Comparison of ENCODE assay signal across 9 cellular contexts in the genomic region with DNA sequence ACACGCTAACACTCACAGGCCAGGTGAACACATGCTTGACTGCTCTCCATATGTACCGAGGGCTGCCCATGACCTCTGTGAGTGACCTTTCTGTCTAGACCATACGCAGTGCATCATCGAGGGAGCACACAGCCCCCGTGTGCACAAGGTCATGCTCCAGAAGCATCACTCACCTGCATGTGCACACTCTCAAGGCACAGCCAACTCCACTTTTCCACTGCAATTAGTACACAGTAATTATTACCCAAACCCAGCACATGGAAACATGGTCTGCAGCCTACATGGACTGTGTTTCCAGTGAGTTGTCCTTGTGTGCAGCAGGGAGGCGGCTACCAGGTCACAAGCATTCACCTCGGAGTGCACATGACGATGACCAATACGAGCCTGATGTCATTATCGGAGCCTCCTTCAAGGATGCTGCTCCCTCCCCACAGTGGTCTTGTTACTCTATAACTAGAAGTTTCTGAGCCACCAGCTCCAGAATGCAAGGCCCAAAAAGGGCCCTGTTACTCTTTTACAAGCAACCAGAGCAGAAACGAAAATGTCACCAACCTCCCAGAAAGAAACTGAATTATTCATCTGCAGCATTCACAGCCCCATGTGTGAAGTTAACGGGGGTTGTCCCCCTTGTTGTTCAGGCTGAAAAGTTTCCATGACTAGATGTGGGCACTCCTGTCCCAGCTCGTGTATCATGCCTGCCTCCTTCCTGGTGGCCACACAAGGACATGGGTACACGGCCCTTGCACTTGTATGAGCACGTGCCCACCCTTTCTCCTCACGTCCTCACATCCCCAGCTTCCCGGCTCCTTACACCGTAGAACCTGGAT. TPM values are rescaled to one million over a fixed set of nuclear protein-coding genes. Genes with fewer than 3 reads are reported as not detected.
DNase-seq lines count a peak whose midpoint lies in the region; ATAC-seq and TF ChIP-seq lines count a peak whose summit lies in the region.
"Had no signal": no experiment of that assay in that cellular context is flagged by ENCODE, and none has a peak within 500 bp of the region (broad histone marks: within the 10 kb centered on the region; RNA-seq: fewer than 3 reads in every experiment).

No MANE protein-coding gene starts in this region.

- H2BK120ac ChIP-seq in H9 (ENCODE audit: low read depth, low read length, poor library complexity, severe bottlenecking), result no peak overlapping the region
- no peak overlapping the region for H2BK120ac ChIP-seq in neuronal stem cell (ENCODE audit: low read depth, low read length)

- H2BK12ac ChIP-seq in H9 (ENCODE audit: insufficient read length, low read depth, low read length) (no peak overlapping the region), neuronal stem cell (ENCODE audit: low read length) (no peak overlapping the region)

- H2AFZ ChIP-seq in H9 (ENCODE audit: low read length) (no peak overlapping the region), neuronal stem cell (ENCODE audit: low read length) (no peak overlapping the region), PC-3 (ENCODE audit: low read length) (no peak overlapping the region)

- intact Hi-C loops in PC-3 (cut with micrococcal nuclease), result no loop called here

- peaks cover 2 to 22% (median 3%) of the 10 kb centered on the region in 3 experiments; a peak in 5 of 7 replicates for H3K36me3 Mint-ChIP-seq in H9 (ENCODE audit: insufficient read depth in 1 of 3, low read depth in 3 of 3)
- peaks cover 5% of the 10 kb centered on the region; the same call in 1 of the 2 replicates for H3K36me3 Mint-ChIP-seq in WTC11

- no peak overlapping the region for H2BK5ac ChIP-seq in H9 (ENCODE audit: insufficient read length, low read length)
- H2BK5ac ChIP-seq in neuronal stem cell (ENCODE audit: low read length), result no peak overlapping the region

- DNase-seq in H9 (no peak), WTC11 (ENCODE audit: low spot score) (no peak), neuronal stem cell (ENCODE audit: low spot score) (no peak), H7 (no peak), AG08395 (ENCODE audit: low spot score) (no peak), PC-3 (no peak), anterior cingulate cortex (lab: John Stamatoyannopoulos, UW) (no peak)

- no CpG with 5 or more reads among the region's 18 CpGs for WGBS in H9 (ENCODE audit: extremely low coverage, insufficient read length, low lambda C conversion rate)
- WGBS in neuronal stem cell (ENCODE audit: extremely low coverage in 2 of 2, insufficient read length in 2 of 2, insufficient replicate concordance in 1 of 2), 2 donors, result no CpG with 5 or more reads among the region's 18 CpGs

- no peaks in the 10 kb centered on the region for H3K27me3 Mint-ChIP-seq in H9 (ENCODE audit: low read depth)
- no peaks in the 10 kb centered on the region for H3K27me3 Mint-ChIP-seq in WTC11 (ENCODE audit: low read depth)

- H3K23ac ChIP-seq in H9 (ENCODE audit: insufficient read length, low read depth, low read length), result no peak overlapping the region
- peak overlapping the region; percentile 90 for H3K23ac ChIP-seq in neuronal stem cell (ENCODE audit: low read depth, low read length, poor library complexity)

- H3F3A ChIP-seq in PC-3 (ENCODE audit: low read length, unreplicated experiment), result no peaks in the 10 kb centered on the region

- H3K4me2 ChIP-seq in H9 (ENCODE audit: insufficient read depth, insufficient read length, low read length), result no peak overlapping the region
- no peak overlapping the region for H3K4me2 ChIP-seq in neuronal stem cell (ENCODE audit: insufficient read depth, low read length, poor library complexity, severe bottlenecking)
- H3K4me2 ChIP-seq in PC-3 (ENCODE audit: low read length), result no peak overlapping the region

- no peak overlapping the region for H3K18ac ChIP-seq in H9 (ENCODE audit: insufficient read length, low read depth, low read length)
- peak overlapping the region; percentile 30 for H3K18ac ChIP-seq in neuronal stem cell (ENCODE audit: low read length)

- H3K14ac ChIP-seq in H9 (ENCODE audit: insufficient read depth, low read length) (0 out of 2 replicates have a peak overlapping the region, but pooled peaks have one; percentile 16), neuronal stem cell (ENCODE audit: low read length) (peak overlapping the region; percentile 99)

- H3K9ac ChIP-seq in H9 (ENCODE audit: extremely low read depth, insufficient read length, low read length), result no peak overlapping the region
- no peak overlapping the region for H3K9ac ChIP-seq in neuronal stem cell (ENCODE audit: low read depth, low read length, poor library complexity)
- no peak overlapping the region for H3K9ac ChIP-seq in PC-3 (ENCODE audit: low read length)

- H3K79me1 ChIP-seq in H9 (ENCODE audit: insufficient read depth, low read depth, low read length, poor library complexity, severe bottlenecking), result peaks cover 7% of the 10 kb centered on the region
- peaks cover 11% of the 10 kb centered on the region for H3K79me1 ChIP-seq in neuronal stem cell (ENCODE audit: low read depth, low read length)

- no peak overlapping the region for H2BK20ac ChIP-seq in H9 (ENCODE audit: low read depth, low read length, poor library complexity, severe bottlenecking)

- peaks cover 17% of the 10 kb centered on the region; the same call in 1 of the 2 replicates for H3K79me2 ChIP-seq in H9 (ENCODE audit: insufficient read depth, low read length)
- no peaks in the 10 kb centered on the region for H3K79me2 ChIP-seq in PC-3 (ENCODE audit: low read length)

- H3K27ac Mint-ChIP-seq in H9 (peak overlapping the region; percentile 60 to 91 (median 88)), WTC11 (peak overlapping the region; percentile 69)

- H3K4me3 ChIP-seq in neuronal stem cell (ENCODE audit: low read length in 2 of 2) (no peak overlapping the region), H7 (ENCODE audit: insufficient read depth, low read depth, low read length) (no peak overlapping the region), PC-3 (ENCODE audit: low read length) (no peak overlapping the region)
- H3K4me3 ChIP-seq: lung had no signal

- CTCF ChIA-PET in WTC11 (lab: Charles Lee) (interaction anchor here (0.7 to 1.4 kb wide), 2 partner anchors 37 to 93 kb away, joined by 3 read pairs; no protein-coding TSS in a partner anchor), PC-3 (lab: Charles Lee) (no interaction called here)

- H3K4me3 Mint-ChIP-seq in H9 (no peak overlapping the region; a peak in 1 of 5 replicates), WTC11 (no peak overlapping the region)

- H4K5ac ChIP-seq in H9 (ENCODE audit: insufficient read length, low read depth, low read length), result no peak overlapping the region

- H2AK5ac ChIP-seq in H9 (ENCODE audit: insufficient read length, low read length) (no peak overlapping the region), neuronal stem cell (ENCODE audit: low read depth, low read length) (no peak overlapping the region)

- no peaks in the 10 kb centered on the region for H3K23me2 ChIP-seq in H9 (ENCODE audit: insufficient read length, low read depth, low read length, poor library complexity, severe bottlenecking)

- H3K4ac ChIP-seq in H9 (ENCODE audit: low read depth, low read length), result no peak overlapping the region
- H3K4ac ChIP-seq in neuronal stem cell (ENCODE audit: low read length), result no peak overlapping the region

- 0 out of 5 replicates have a peak, but pooled peaks cover 0 to 2% of the 10 kb centered on the region in 2 experiments for H3K9me3 Mint-ChIP-seq in H9
- H3K9me3 Mint-ChIP-seq in WTC11, result no peaks in the 10 kb centered on the region

- TF ChIP-seq CTCF in H9 (conservative IDR thresholded peaks at IDR 0.05), result no peak
- no peak for TF ChIP-seq CTCF in WTC11 (IDR thresholded peaks at IDR 0.05)
- no peak for TF ChIP-seq CTCF in PC-3 (conservative IDR thresholded peaks at IDR 0.05; ENCODE audit: low read depth, low read length)

- H3T11ph ChIP-seq in H9 (ENCODE audit: low read length), result no peak overlapping the region

- H3K36me3 ChIP-seq in neuronal stem cell (replicated peaks in 1 of 2; ENCODE audit: control insufficient read depth in 2 of 2, insufficient read depth in 2 of 2, low read length in 2 of 2) (peaks cover 0 to 3% of the 10 kb centered on the region in 2 donors), H7 (replicated peaks; ENCODE audit: control insufficient read depth, insufficient read depth, low read length) (no peaks in the 10 kb centered on the region), PC-3 (ENCODE audit: low read depth, low read length) (no peaks in the 10 kb centered on the region)

- no TSS peak for BruUV-seq in PC-3 (replicated peaks; lab: Mats Ljungman, UMichigan)

- H3K9me2 ChIP-seq in PC-3 (replicated peaks; ENCODE audit: low read length), result no peaks in the 10 kb centered on the region

- H3K4me1 Mint-ChIP-seq in H9 (peaks cover 73 to 82% of the 10 kb centered on the region in 2 experiments), WTC11 (peaks cover 83% of the 10 kb centered on the region)

- H3K9me3 ChIP-seq in H9 (ENCODE audit: control insufficient read depth, low read depth, low read length) (no peaks in the 10 kb centered on the region), neuronal stem cell (replicated peaks in 1 of 2; ENCODE audit: control insufficient read depth in 2 of 2, insufficient read depth in 1 of 2, low read depth in 1 of 2, low read length in 2 of 2) (no peaks in the 10 kb centered on the region), PC-3 (ENCODE audit: low read length) (no peaks in the 10 kb centered on the region)

- H4K20me1 ChIP-seq in H9 (ENCODE audit: control insufficient read depth, insufficient read depth, insufficient read length) (no peaks in the 10 kb centered on the region), PC-3 (ENCODE audit: low read length) (no peaks in the 10 kb centered on the region)

- POLR2A ChIA-PET in WTC11 (lab: Charles Lee), result no interaction called here
- POLR2A ChIA-PET in PC-3 (lab: Charles Lee; ENCODE audit: unreplicated experiment), result no interaction called here

- ATAC-seq in GM18502 (IDR thresholded peaks at IDR 0.05; ENCODE audit: poor library complexity, unreplicated experiment), result peak; percentile 50
- no peak for ATAC-seq in WTC11
- ATAC-seq in PC-3, result no peak

- H2BK15ac ChIP-seq in H9 (ENCODE audit: low read depth, low read length) (no peak overlapping the region), neuronal stem cell (ENCODE audit: low read length) (no peak overlapping the region)

- H4K91ac ChIP-seq in H9 (ENCODE audit: insufficient read length, low read depth, low read length), result no peak overlapping the region
- H4K91ac ChIP-seq in neuronal stem cell (ENCODE audit: low read depth, low read length, poor library complexity), result no peak overlapping the region

- H3K4me1 ChIP-seq in H9 (ENCODE audit: insufficient read depth, low read length) (peaks cover 28% of the 10 kb centered on the region), neuronal stem cell (ENCODE audit: control insufficient read depth in 2 of 2, insufficient read depth in 1 of 2, low read depth in 1 of 2, low read length in 2 of 2) (peaks cover 0 to 8% of the 10 kb centered on the region in 2 donors), PC-3 (ENCODE audit: insufficient read depth, low read length) (no peaks in the 10 kb centered on the region)

- H3K27me3 ChIP-seq in H9 (ENCODE audit: insufficient read depth, low read length) (no peaks in the 10 kb centered on the region), neuronal stem cell (ENCODE audit: control insufficient read depth in 3 of 3, insufficient read depth in 3 of 3, low read depth in 1 of 3, low read length in 3 of 3) (no peaks in the 10 kb centered on the region), H7 (ENCODE audit: control insufficient read depth, insufficient read depth, low read length) (no peaks in the 10 kb centered on the region), PC-3 (ENCODE audit: low read length) (no peaks in the 10 kb centered on the region)

- H3K27ac ChIP-seq in H9 (ENCODE audit: insufficient read length, low read depth, low read length), result no peak overlapping the region
- H3K27ac ChIP-seq in neuronal stem cell (replicated peaks; ENCODE audit: low read length), result no peak overlapping the region
- no peak overlapping the region for H3K27ac ChIP-seq in PC-3 (ENCODE audit: low read length)

- H4K8ac ChIP-seq in H9 (replicated peaks; ENCODE audit: insufficient read length, low read depth, low read length), result no peak overlapping the region
- H4K8ac ChIP-seq in neuronal stem cell (ENCODE audit: low read depth, low read length), result peak overlapping the region; percentile 4

- no peak overlapping the region for H3K56ac ChIP-seq in H9 (ENCODE audit: insufficient read length, low read depth, low read length)

RNA-seq across cellular contexts. Expression of a gene that starts 31.2 kb away (rescaled TPM):
- total RNA-seq in H9 (2021) (41.8 and 47.2 TPM in 2 replicates), WTC11 (2021) (60.5 to 67.8 TPM (median 65.2 TPM) in 3 replicates), PC-3 (2014; rRNA removed) (5.0 and 8.0 TPM in 2 replicates)
- 23.2 TPM for polyA plus RNA-seq in neuronal stem cell (2013, experiment 1 of 2)
- polyA plus RNA-seq in neuronal stem cell (2013, experiment 2 of 2), result 24.3 TPM
- total RNA-seq in H7 (2014; rRNA removed; shearing (Covaris generic)), result 17.0 and 23.6 TPM in 2 replicates
